Comparison of ENCODE assay signal across 20 cellular contexts in the genomic region with DNA sequence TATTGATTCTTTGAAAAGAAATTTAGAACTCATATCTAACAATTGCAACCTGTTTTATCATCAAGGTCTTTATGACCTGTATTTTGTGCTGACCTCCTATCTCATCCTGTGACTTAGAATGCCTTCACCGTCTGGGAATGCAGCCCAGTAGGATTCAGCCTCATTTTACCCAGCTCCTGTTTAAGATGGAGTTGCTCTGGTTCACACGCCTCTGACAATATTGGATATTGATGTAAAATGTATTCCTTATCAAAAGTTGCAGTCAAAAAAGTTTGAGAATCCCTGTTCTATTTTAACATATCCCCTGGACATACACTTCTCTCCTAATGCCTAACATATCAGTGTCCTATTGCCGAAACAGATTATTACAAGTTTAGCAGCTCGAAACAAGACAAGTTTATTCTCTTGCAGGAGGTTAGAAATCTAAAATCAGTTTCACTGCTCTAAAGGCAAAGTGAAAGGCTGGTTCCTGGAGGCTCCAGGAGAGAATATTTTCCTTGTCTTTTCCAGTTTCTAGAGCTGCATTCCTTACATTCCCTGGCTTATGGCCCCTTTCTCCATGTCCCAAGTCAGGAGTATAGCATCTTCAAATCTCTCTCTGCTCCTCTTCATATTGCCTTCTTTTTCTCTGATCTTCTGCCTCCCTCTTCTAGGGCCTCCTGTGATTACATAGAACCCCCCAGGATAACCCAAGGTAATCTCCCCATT.
DNase-seq lines count a peak whose midpoint lies in the region; ATAC-seq and TF ChIP-seq lines count a peak whose summit lies in the region.
"Had no signal": no experiment of that assay in that cellular context is flagged by ENCODE, and none has a peak within 500 bp of the region (broad histone marks: within the 10 kb centered on the region; RNA-seq: fewer than 3 reads in every experiment).

No MANE protein-coding gene starts in this region.

- no peaks in the 10 kb centered on the region for H3K4me1 ChIP-seq in RWPE2 (ENCODE audit: insufficient read depth, poor library complexity, severe bottlenecking)

- DNase-seq in GM03348 (ENCODE audit: low spot score) (peak; percentile 16), RWPE2 (ENCODE audit: low spot score) (no peak), fibroblast of peridontal ligament (ENCODE audit: extremely low read depth) (peak; percentile 30), putamen (ENCODE audit: low spot score) (no peak)
- DNase-seq in activated CD4-positive, alpha-beta T cell treated with anti-CD3 and anti-CD28 coated beads, Interleukin-2, amount 50 U/mL, for 48 hours: no peak
- no peak for DNase-seq in activated effector memory CD4-positive, alpha-beta T cell treated with anti-CD3 and anti-CD28 coated beads, Interleukin-2, amount 50 U/mL, for 16 hours
- DNase-seq: CD8-positive, alpha-beta memory T cell; DMS153; GF-D8; GM23248; Karpas-422; NCI-H1694 treated with DMSO at 0.1 percent for 48 hours; NCI-H446 treated with DMSO at 0.1 percent for 48 hours; NCI-H526 treated with DMSO at 0.1 percent for 48 hours; OCI-M1; SHP77; SW 1271 had no signal

- no peak overlapping the region for H3K4me3 ChIP-seq in RWPE2 (ENCODE audit: severe bottlenecking)
- H3K4me3 ChIP-seq: GM23248, SK-N-MC had no signal

- peak overlapping the region; percentile 53 for H3K27ac ChIP-seq in RWPE2 (ENCODE audit: poor library complexity, severe bottlenecking)
- H3K27ac ChIP-seq: C4-2B, GM23248, SK-N-MC had no signal

- ATAC-seq in RWPE2 (ENCODE audit: low read depth) (no peak), HG03571 (IDR thresholded peaks at IDR 0.05; ENCODE audit: unreplicated experiment) (no peak)

- H3K9me3 ChIP-seq in RWPE2 (ENCODE audit: severe bottlenecking): no peaks in the 10 kb centered on the region

- H3K27me3 ChIP-seq in RWPE2 (ENCODE audit: insufficient read depth, poor library complexity, severe bottlenecking): no peaks in the 10 kb centered on the region

- TF ChIP-seq CTCF in RWPE2 (IDR thresholded peaks at IDR 0.05; ENCODE audit: poor library complexity, severe bottlenecking): no peak

- H3K36me3 ChIP-seq in RWPE2 (ENCODE audit: low read depth): no peaks in the 10 kb centered on the region

Comparison
In these comparisons a context has a peak if more than half of its experiments do, and no peak if none do; other contexts are left out.
1. DNase-seq: peak in GM03348 (single experiment) and fibroblast of peridontal ligament (single experiment); none in RWPE2 (single experiment), putamen (single experiment), activated CD4-positive, alpha-beta T cell treated with anti-CD3 and anti-CD28 coated beads, Interleukin-2, amount 50 U/mL, for 48 hours (0 of 2) and activated effector memory CD4-positive, alpha-beta T cell treated with anti-CD3 and anti-CD28 coated beads, Interleukin-2, amount 50 U/mL, for 16 hours (single experiment).